ENCODE assay signal across 10 cellular contexts in the genomic region with DNA sequence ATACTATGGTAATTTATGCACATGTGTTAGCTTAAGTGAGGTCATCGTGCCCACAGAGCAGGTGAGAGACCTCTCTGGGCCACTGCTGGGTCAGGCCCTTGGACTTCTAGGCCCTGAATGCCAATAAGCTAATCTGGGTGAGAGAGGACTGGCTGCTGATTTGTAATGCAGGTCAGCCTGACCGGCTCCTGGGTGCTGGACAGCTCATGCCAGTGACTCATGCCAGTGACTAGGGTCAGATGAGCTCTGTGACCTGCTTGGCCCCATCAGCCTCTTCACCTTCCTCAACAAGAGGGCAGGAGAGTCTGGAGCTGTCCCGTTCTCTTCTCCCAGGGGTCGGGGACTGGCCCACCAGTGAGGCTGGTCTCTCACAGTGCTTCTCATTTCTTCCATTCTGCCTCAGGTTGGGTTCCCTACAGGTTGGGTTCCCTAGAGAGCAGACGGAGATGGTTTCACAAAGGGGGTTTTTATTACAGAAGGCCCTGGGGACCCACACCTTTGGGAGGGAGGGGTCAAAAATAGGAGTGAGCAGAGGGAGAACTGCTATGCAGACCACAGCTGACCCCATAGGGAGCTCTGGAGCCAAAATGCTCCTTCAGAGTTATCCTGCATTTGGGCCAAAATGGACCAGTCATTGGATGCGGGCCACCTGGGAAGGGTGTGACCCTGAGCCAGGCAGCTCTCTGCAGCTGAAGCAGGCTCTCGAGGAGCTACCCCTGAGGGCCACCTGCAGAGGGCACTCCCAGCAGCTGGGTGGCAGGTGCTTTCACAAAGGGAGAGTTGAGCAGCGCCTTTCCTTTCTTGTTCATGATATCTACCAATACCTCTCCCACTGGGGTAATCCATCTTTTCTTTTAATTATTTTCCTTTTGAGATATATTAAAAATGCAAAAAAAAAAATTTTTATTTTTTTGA. TPM values are rescaled to one million over a fixed set of nuclear protein-coding genes. Genes with fewer than 3 reads are reported as not detected.
A peak's percentile ranks its signal among the peaks of the same experiment; 100 is the strongest.
DNase-seq lines count a peak whose midpoint lies in the region; ATAC-seq and TF ChIP-seq lines count a peak whose summit lies in the region.
"Had no signal": no experiment of that assay in that cellular context is flagged by ENCODE, and none has a peak within 500 bp of the region (broad histone marks: within the 10 kb centered on the region; RNA-seq: fewer than 3 reads in every experiment).

No MANE protein-coding gene starts in this region.

- DNase-seq in AG10803 (ENCODE audit: low read depth) (peak; percentile 23), OCI-M1 (lab: John Stamatoyannopoulos, UW) (peak; percentile 66), body of pancreas (no peak), colonic mucosa (no peak), pons (ENCODE audit: low spot score) (no peak)
- DNase-seq: NCI-H2081 treated with DMSO at 0.1 percent for 48 hours had no signal

- H3K9ac ChIP-seq in colonic mucosa (ENCODE audit: low read depth in 2 of 2, low read length in 2 of 2), result no peak overlapping the region

- ATAC-seq in esophagus mucosa (peak; percentile 52), HG02870 (IDR thresholded peaks at IDR 0.05; ENCODE audit: unreplicated experiment) (no peak), body of pancreas (no peak)

- H3K4me3 ChIP-seq in AG10803 (ENCODE audit: low read length) (no peak overlapping the region), body of pancreas (no peak overlapping the region), colonic mucosa (no peak overlapping the region)
- H3K4me3 ChIP-seq: lung had no signal

- H3K27me3 ChIP-seq in body of pancreas, result peaks cover 0 to 15% of the 10 kb centered on the region in 2 donors
- peaks cover 8% of the 10 kb centered on the region for H3K27me3 ChIP-seq in colonic mucosa

- H3K4me1 ChIP-seq in body of pancreas (peaks cover 12% of the 10 kb centered on the region), colonic mucosa (peaks cover 12% of the 10 kb centered on the region)

- TF ChIP-seq POLR2A in body of pancreas (IDR thresholded peaks at IDR 0.05), result no peak

- H3K27ac ChIP-seq in body of pancreas, result no peak overlapping the region
- no peak overlapping the region for H3K27ac ChIP-seq in colonic mucosa

- no peaks in the 10 kb centered on the region for H3K36me3 ChIP-seq in body of pancreas (replicated peaks in 1 of 2; ENCODE audit: insufficient read depth in 1 of 2, low read depth in 2 of 2)
- no peaks in the 10 kb centered on the region for H3K36me3 ChIP-seq in colonic mucosa

- 77 to 79% methylated on average over 7 to 8 of the region's 8 CpGs for WGBS in body of pancreas, 2 donors

- no peaks in the 10 kb centered on the region for H3K9me3 ChIP-seq in body of pancreas
- no peaks in the 10 kb centered on the region for H3K9me3 ChIP-seq in colonic mucosa

- TF ChIP-seq CTCF in AG10803 (conservative IDR thresholded peaks at IDR 0.05; ENCODE audit: low read length) (no peak), GM12872 (IDR thresholded peaks at IDR 0.05; ENCODE audit: insufficient read depth, low read depth, low read length) (peak; percentile 51; the same call in 2 of the 3 replicates), body of pancreas (IDR thresholded peaks at IDR 0.05) (peak in 1 of 7 experiments; percentile 9), colonic mucosa (IDR thresholded peaks at IDR 0.05) (no peak)

- intact Hi-C loops in body of pancreas (cut with DNase I) (no loop called here), colonic mucosa (cut with DNase I) (no loop called here)

RNA-seq across cellular contexts. Expression of a gene that starts 2.2 kb away (rescaled TPM):
- total RNA-seq in esophagus mucosa (not detected), body of pancreas (not detected), colonic mucosa (not detected)
- total RNA-seq: lung had no signal

RNA-seq across cellular contexts. Expression of a gene that starts 15.3 kb away (rescaled TPM):
- total RNA-seq in esophagus mucosa (not detected), body of pancreas (not detected), colonic mucosa (not detected)
- total RNA-seq: lung had no signal

RNA-seq across cellular contexts. Expression of a gene that starts 23.4 kb away (rescaled TPM):
- total RNA-seq in esophagus mucosa (36.5 TPM), body of pancreas (10 to 100 TPM; 28.0 to 29.0 TPM), colonic mucosa (10 to 100 TPM; 37.6 to 72.5 TPM)

RNA-seq across cellular contexts. Expression of a gene that starts 25.8 kb away (rescaled TPM):
- not detected for total RNA-seq in esophagus mucosa
- total RNA-seq in body of pancreas, result not detected
- not detected for total RNA-seq in colonic mucosa

Comparison
In these comparisons a context has a peak if more than half of its experiments do, and no peak if none do; other contexts are left out.
1. DNase-seq: peak in AG10803 (single experiment) and OCI-M1 (single experiment); none in body of pancreas (0 of 4), colonic mucosa (single experiment) and pons (single experiment).